In the genomic region with DNA sequence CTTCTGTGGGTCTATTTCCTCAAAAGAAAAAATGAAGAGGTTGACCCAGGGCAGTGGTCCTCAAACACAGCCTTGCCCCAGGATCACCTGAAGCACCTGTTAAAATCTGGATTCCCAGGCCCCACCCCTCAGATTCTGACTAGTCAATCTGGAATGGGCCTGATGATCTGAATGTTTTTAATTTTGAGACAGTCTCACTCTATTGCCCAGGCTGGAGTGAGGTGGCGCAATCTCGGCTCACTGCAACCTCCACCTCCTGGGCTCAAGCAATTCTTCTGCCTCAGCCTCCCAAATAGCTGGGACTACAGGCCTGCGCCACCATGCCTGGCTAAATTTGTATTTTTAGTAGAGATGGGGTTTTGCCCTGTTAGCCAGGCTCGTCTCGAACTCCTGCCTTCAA, we compare ENCODE assay signal across 8 cellular contexts. TPM values are rescaled to one million over a fixed set of nuclear protein-coding genes. Genes with fewer than 3 reads are reported as not detected.
A peak's percentile ranks its signal among the peaks of the same experiment; 100 is the strongest.
DNase-seq lines count a peak whose midpoint lies in the region; ATAC-seq and TF ChIP-seq lines count a peak whose summit lies in the region.
"Not testable (repeated sequence)": the region's sequence is repeated elsewhere in the genome, so short reads cannot be mapped to it uniquely, and the experiment has no call there.

No MANE protein-coding gene starts in this region.

- H3F3A ChIP-seq in DOHH2 (ENCODE audit: control insufficient read depth, insufficient read depth): peaks cover 34% of the 10 kb centered on the region

- WGBS in body of pancreas, 2 donors: 92 to 94% methylated on average over 5 of the region's 5 CpGs

- H3K4me2 ChIP-seq in DOHH2 (ENCODE audit: low read length): peak overlapping the region; percentile 99

- not testable (repeated sequence) for DNase-seq in Panc1 (ENCODE audit: low read depth, low spot score); activated T-cell treated with anti-CD3 and anti-CD28 coated beads, Interleukin-2, amount 50 U/mL, for 4 hours; body of pancreas; cardiac muscle cell (ENCODE audit: low read depth in 1 of 2, low spot score in 1 of 2); gastrocnemius medialis; type B pancreatic cell (ENCODE audit: extremely low spot score, unreplicated experiment)

- not testable (repeated sequence) for TF ChIP-seq POLR2A in body of pancreas (IDR thresholded peaks at IDR 0.05); gastrocnemius medialis (IDR thresholded peaks at IDR 0.05)

- POLR2A ChIA-PET in Panc1 (lab: Charles Lee): not testable (repeated sequence)

- H3K27me3 Mint-ChIP-seq in activated T-cell treated with anti-CD3 and anti-CD28 coated beads, Interleukin-2, amount 50 U/mL, for 4 hours (ENCODE audit: low read depth); type B pancreatic cell: not testable (repeated sequence)

- CTCF ChIA-PET in Panc1 (lab: Charles Lee): not testable (repeated sequence)

- BruUV-seq in Panc1 (replicated peaks; lab: Mats Ljungman, UMichigan): TSS peak; percentile 12

- not testable (repeated sequence) for H3K9me2 ChIP-seq in DOHH2 (replicated peaks; ENCODE audit: control insufficient read depth, low read length)

- peak overlapping the region; percentile 93 for H3K27ac Mint-ChIP-seq in type B pancreatic cell

- H3K4me3 Mint-ChIP-seq in activated T-cell treated with anti-CD3 and anti-CD28 coated beads, Interleukin-2, amount 50 U/mL, for 4 hours: peak overlapping the region; percentile 97
- peak overlapping the region; percentile 45 for H3K4me3 Mint-ChIP-seq in type B pancreatic cell

- H3K4me3 ChIP-seq in DOHH2 (ENCODE audit: low read length): peak overlapping the region; percentile 82
- H3K4me3 ChIP-seq in Panc1 (ENCODE audit: low read depth in 2 of 2, low read length in 2 of 2); body of pancreas; cardiac muscle cell; muscle layer of duodenum (ENCODE audit: low read depth in 1 of 2, low read length in 2 of 2); gastrocnemius medialis: not testable (repeated sequence)

- H3K36me3 ChIP-seq in DOHH2 (ENCODE audit: control insufficient read depth, low read length) (peaks cover 72% of the 10 kb centered on the region), muscle layer of duodenum (ENCODE audit: control insufficient read depth in 1 of 2, insufficient read depth in 2 of 2, low read length in 2 of 2) (peaks cover 0 to 11% of the 10 kb centered on the region in 2 donors)
- H3K36me3 ChIP-seq in Panc1 (ENCODE audit: control insufficient read depth, insufficient read depth, low read length); body of pancreas (replicated peaks in 1 of 2; ENCODE audit: insufficient read depth in 1 of 2, low read depth in 2 of 2); cardiac muscle cell; gastrocnemius medialis: not testable (repeated sequence)

- in situ Hi-C loops in Panc1 (cut with HindIII; ENCODE audit: low pct_unique_long_range_greater_than_20kb, low sequenced_read_pairs); gastrocnemius medialis (cut with MboI; ENCODE audit: low sequenced_read_pairs in 4 of 4): not testable (repeated sequence)

- H3K9me3 ChIP-seq in DOHH2 (ENCODE audit: control insufficient read depth, insufficient read depth, low read length); Panc1 (ENCODE audit: control insufficient read depth, insufficient read depth, low read depth, low read length); body of pancreas; cardiac muscle cell (ENCODE audit: low read depth); muscle layer of duodenum (ENCODE audit: control insufficient read depth in 1 of 2, low read length in 2 of 2); gastrocnemius medialis: not testable (repeated sequence)

- TF ChIP-seq CTCF in DOHH2 (IDR thresholded peaks at IDR 0.05; ENCODE audit: low read depth, low read length, poor library complexity, severe bottlenecking); Panc1 (IDR thresholded peaks at IDR 0.05); body of pancreas (IDR thresholded peaks at IDR 0.05); cardiac muscle cell (IDR thresholded peaks at IDR 0.05; ENCODE audit: low read depth, low read length); gastrocnemius medialis (IDR thresholded peaks at IDR 0.05 in 4 of 5, conservative IDR thresholded peaks at IDR 0.05 in 1 of 5); type B pancreatic cell (conservative IDR thresholded peaks at IDR 0.05): not testable (repeated sequence)

- peak overlapping the region; percentile 99 for H3K27ac ChIP-seq in DOHH2 (ENCODE audit: low read depth, low read length)
- peak overlapping the region; percentile 88 for H3K27ac ChIP-seq in Panc1 (ENCODE audit: low read length)
- H3K27ac ChIP-seq in body of pancreas: peak overlapping the region in 3 of 4 donors; percentile 2 to 95 (median 94)
- H3K27ac ChIP-seq in cardiac muscle cell: peak overlapping the region; percentile 92
- H3K27ac ChIP-seq in muscle layer of duodenum (ENCODE audit: low read length): peak overlapping the region; percentile 98
- peak overlapping the region; percentile 85 to 94 (median 92) for H3K27ac ChIP-seq in gastrocnemius medialis

- peaks cover 27% of the 10 kb centered on the region for H3K36me3 Mint-ChIP-seq in activated T-cell treated with anti-CD3 and anti-CD28 coated beads, Interleukin-2, amount 50 U/mL, for 4 hours (ENCODE audit: insufficient read depth)
- H3K36me3 Mint-ChIP-seq in type B pancreatic cell: not testable (repeated sequence)

- H3K4me1 ChIP-seq in DOHH2 (ENCODE audit: control insufficient read depth, low read length) (peaks cover 81% of the 10 kb centered on the region), Panc1 (ENCODE audit: control insufficient read depth, insufficient read depth, low read length) (peaks cover 71% of the 10 kb centered on the region), body of pancreas (peaks cover 68% of the 10 kb centered on the region), cardiac muscle cell (ENCODE audit: low read depth) (peaks cover 63% of the 10 kb centered on the region), muscle layer of duodenum (ENCODE audit: control insufficient read depth in 1 of 2, insufficient read depth in 2 of 2, low read length in 2 of 2) (peaks cover 48 to 73% of the 10 kb centered on the region in 2 donors), gastrocnemius medialis (peaks cover 69 to 87% of the 10 kb centered on the region in 2 donors)

- not testable (repeated sequence) for H3K27me3 ChIP-seq in DOHH2 (ENCODE audit: control insufficient read depth, low read length); Panc1 (ENCODE audit: control insufficient read depth, insufficient read depth, low read length); body of pancreas; cardiac muscle cell; muscle layer of duodenum (ENCODE audit: low read depth, low read length); gastrocnemius medialis

- ATAC-seq in Panc1; activated T-cell treated with anti-CD3 and anti-CD28 coated beads, Interleukin-2, amount 50 U/mL, for 4 hours; body of pancreas; gastrocnemius medialis: not testable (repeated sequence)

- not testable (repeated sequence) for H3K9me3 Mint-ChIP-seq in activated T-cell treated with anti-CD3 and anti-CD28 coated beads, Interleukin-2, amount 50 U/mL, for 4 hours; type B pancreatic cell

- intact Hi-C loops in Panc1 (cut with micrococcal nuclease; ENCODE audit: unreplicated experiment); body of pancreas (cut with DNase I): not testable (repeated sequence)
- intact Hi-C loops in gastrocnemius medialis (cut with DNase I; ENCODE audit: low total_unique reads): loop anchor here (10.0 kb wide), 1 partner anchor 349 kb away; no protein-coding TSS in a partner anchor

- H3K79me2 ChIP-seq in DOHH2 (ENCODE audit: control insufficient read depth, low read length): peaks cover 95% of the 10 kb centered on the region

- not testable (repeated sequence) for H4K20me1 ChIP-seq in DOHH2 (ENCODE audit: control insufficient read depth, insufficient read depth, low read depth, low read length)

- H3K4me1 Mint-ChIP-seq in activated T-cell treated with anti-CD3 and anti-CD28 coated beads, Interleukin-2, amount 50 U/mL, for 4 hours (ENCODE audit: low read depth): peaks cover 80% of the 10 kb centered on the region
- H3K4me1 Mint-ChIP-seq in type B pancreatic cell (ENCODE audit: unreplicated experiment): peaks cover 61% of the 10 kb centered on the region

RNA-seq across cellular contexts. Expression of gene HDAC7, which starts 4.3 kb away (rescaled TPM):
- 84.2 TPM for total RNA-seq in Panc1 (2021; ENCODE audit: unreplicated experiment)
- polyA plus RNA-seq in Panc1 (2012; ENCODE audit: insufficient read length): 63.0 TPM
- total RNA-seq in activated T-cell treated with anti-CD3 and anti-CD28 coated beads, Interleukin-2, amount 50 U/mL, for 4 hours: 100 to 1,000 TPM; 168 to 199 (median 199) TPM
- total RNA-seq in body of pancreas: 10 to 100 TPM; 26.2 to 26.7 TPM
- 43.3 and 93.0 TPM in 2 replicates for total RNA-seq in cardiac muscle cell
- 43.7 and 55.9 TPM in 2 replicates for polyA plus RNA-seq in cardiac muscle cell
- 10 to 100 TPM; 12.2 to 27.1 (median 17.0) TPM for total RNA-seq in gastrocnemius medialis
- total RNA-seq in type B pancreatic cell (ENCODE audit: low replicate concordance): 71.5 and 76.1 TPM in 2 replicates

RNA-seq across cellular contexts. Expression of gene SLC48A1, which starts 42.4 kb away (rescaled TPM):
- total RNA-seq in Panc1 (2021; ENCODE audit: unreplicated experiment) (32.0 TPM), body of pancreas (10 to 100 TPM; 12.7 to 22.1 TPM), cardiac muscle cell (23.3 and 26.2 TPM in 2 replicates), gastrocnemius medialis (10 to 100 TPM; 28.3 to 62.6 (median 45.6) TPM), type B pancreatic cell (ENCODE audit: low replicate concordance) (19.7 and 37.4 TPM in 2 replicates)
- 27.4 TPM for polyA plus RNA-seq in Panc1 (2012; ENCODE audit: insufficient read length)
- 1 to 10 TPM; 4.0 to 5.2 (median 5.0) TPM for total RNA-seq in activated T-cell treated with anti-CD3 and anti-CD28 coated beads, Interleukin-2, amount 50 U/mL, for 4 hours
- polyA plus RNA-seq in cardiac muscle cell: 28.9 and 29.2 TPM in 2 replicates

RNA-seq across cellular contexts. Expression of gene RAPGEF3, which starts 56.8 kb away (rescaled TPM):
- total RNA-seq in Panc1 (2021; ENCODE audit: unreplicated experiment): 5.8 TPM
- 2.5 TPM for polyA plus RNA-seq in Panc1 (2012; ENCODE audit: insufficient read length)
- total RNA-seq in activated T-cell treated with anti-CD3 and anti-CD28 coated beads, Interleukin-2, amount 50 U/mL, for 4 hours: 1 to 10 TPM in 1 of 3 donors, under 1 TPM in 2; 0.55 to 1.3 (median 0.66) TPM
- 10 to 100 TPM; 11.9 to 23.4 TPM for total RNA-seq in body of pancreas
- total RNA-seq in cardiac muscle cell: 3.8 and 8.8 TPM in 2 replicates
- polyA plus RNA-seq in cardiac muscle cell: 3.3 and 5.5 TPM in 2 replicates
- 10 to 100 TPM; 17.0 to 27.0 (median 22.3) TPM for total RNA-seq in gastrocnemius medialis
- total RNA-seq in type B pancreatic cell (ENCODE audit: low replicate concordance): 3.7 and 4.9 TPM in 2 replicates
